In the genomic region with DNA sequence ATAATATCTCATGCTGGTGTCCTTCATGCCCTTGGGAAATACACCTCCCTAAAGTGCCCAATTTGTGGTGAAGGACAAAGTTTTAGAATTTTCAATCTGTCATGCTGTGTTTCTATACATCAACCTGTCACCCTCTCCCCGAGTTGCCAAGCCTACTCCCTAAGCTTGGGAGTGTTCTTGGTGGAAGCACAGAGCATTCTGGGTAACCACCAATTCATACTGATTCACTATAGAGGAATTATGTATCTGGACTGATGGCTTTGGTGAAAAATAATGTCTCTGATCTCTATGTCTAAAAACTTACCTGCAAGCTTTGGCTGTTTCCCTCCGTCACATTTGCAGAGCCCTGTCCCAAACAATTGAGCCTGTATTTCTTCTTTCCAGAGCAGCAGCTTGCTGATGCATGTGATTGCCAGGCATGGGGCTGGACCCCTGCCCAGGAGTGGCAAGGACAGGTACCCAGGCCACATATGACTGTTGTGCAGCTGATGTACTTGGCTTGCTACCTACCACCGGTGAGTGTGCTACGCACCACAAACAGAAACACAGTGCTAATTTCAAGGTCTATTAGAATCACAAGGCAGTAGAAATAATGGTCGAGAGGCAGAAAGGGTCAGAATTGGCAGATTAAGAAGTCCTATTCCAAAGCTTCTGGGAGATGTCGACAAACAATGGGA, we compare ENCODE assay signal across 18 cellular contexts.
A peak's percentile ranks its signal among the peaks of the same experiment; 100 is the strongest.
DNase-seq lines count a peak whose midpoint lies in the region; ATAC-seq and TF ChIP-seq lines count a peak whose summit lies in the region.
"Had no signal": no experiment of that assay in that cellular context is flagged by ENCODE, and none has a peak within 500 bp of the region (broad histone marks: within the 10 kb centered on the region; RNA-seq: fewer than 3 reads in every experiment).

No MANE protein-coding gene starts in this region.

- H3K36me3 Mint-ChIP-seq in stimulated activated effector memory CD8-positive, alpha-beta T cell treated with anti-CD3 and anti-CD28 coated beads, Interleukin-12 subunit alpha, Interleukin-12 subunit beta, amount 100 ng/mL, for 72 hours, result no peaks in the 10 kb centered on the region
- H3K36me3 Mint-ChIP-seq: activated naive CD8-positive, alpha-beta T cell treated with anti-CD3 and anti-CD28 coated beads, Interleukin-2, amount 10 ng/mL, durations not matched to agents 7 days and 5 days; immature natural killer cell; stimulated activated memory B cell treated with anti-CD40 and anti-IgM and Interleukin-4, amounts not matched to agents 10 μg/mL and 1 μg/mL and 100 μg/mL, for 72 hours; T-cell had no signal

- H3K79me1 ChIP-seq in IMR-90 (ENCODE audit: low read depth in 1 of 2, low read length in 2 of 2) (peaks cover 0 to 6% of the 10 kb centered on the region in 2 experiments; a peak in 2 of 4 replicates), mesenchymal stem cell (replicated peaks; ENCODE audit: low read length, poor library complexity, severe bottlenecking) (no peaks in the 10 kb centered on the region)

- H3K36me3 ChIP-seq in IMR-90 (ENCODE audit: control insufficient read depth, insufficient read depth, low read length) (no peaks in the 10 kb centered on the region), body of pancreas (replicated peaks in 1 of 2; ENCODE audit: insufficient read depth in 1 of 2, low read depth in 2 of 2) (no peaks in the 10 kb centered on the region), mesenchymal stem cell (ENCODE audit: control insufficient read depth in 1 of 2, insufficient read depth in 2 of 2, low read depth in 1 of 2, low read length in 2 of 2) (no peaks in the 10 kb centered on the region), suprapubic skin (no peaks in the 10 kb centered on the region), MM.1S (replicated peaks; ENCODE audit: insufficient read depth, low read length) (no peaks in the 10 kb centered on the region)

- ATAC-seq in IMR-90 (ENCODE audit: low read depth), result no peak
- peak; percentile 86 for ATAC-seq in body of pancreas
- ATAC-seq in stimulated activated effector memory CD8-positive, alpha-beta T cell treated with anti-CD3 and anti-CD28 coated beads, Interleukin-12 subunit alpha, Interleukin-12 subunit beta, amount 100 ng/mL, for 72 hours, result no peak
- ATAC-seq in HG03139 (IDR thresholded peaks at IDR 0.05; ENCODE audit: unreplicated experiment), result no peak
- ATAC-seq: stimulated activated memory B cell treated with anti-CD40 and anti-IgM and Interleukin-4, amounts not matched to agents 10 μg/mL and 1 μg/mL and 100 μg/mL, for 72 hours; T-cell had no signal

- H3K9me3 ChIP-seq in IMR-90 (ENCODE audit: control insufficient read depth, insufficient read depth, low read length), result no peaks in the 10 kb centered on the region
- H3K9me3 ChIP-seq in body of pancreas, result no peaks in the 10 kb centered on the region
- H3K9me3 ChIP-seq in mesenchymal stem cell (ENCODE audit: control insufficient read depth, low read length), result no peaks in the 10 kb centered on the region
- H3K9me3 ChIP-seq in suprapubic skin, result no peaks in the 10 kb centered on the region
- H3K9me3 ChIP-seq in MM.1S (replicated peaks; ENCODE audit: insufficient read depth, low read length), result no peaks in the 10 kb centered on the region

- peak overlapping the region; percentile 96; the same call in 1 of the 2 replicates for H3K56ac ChIP-seq in IMR-90 (ENCODE audit: extremely low read depth, insufficient read depth, low read length)

- H4K91ac ChIP-seq in IMR-90 (ENCODE audit: insufficient read depth, low read depth, low read length), result peak overlapping the region; percentile 91
- H4K91ac ChIP-seq in mesenchymal stem cell (ENCODE audit: low read length), result peak overlapping the region; percentile 96

- H3K4me3 ChIP-seq in IMR-90 (ENCODE audit: insufficient read depth, low read depth, low read length) (no peak overlapping the region), body of pancreas (no peak overlapping the region), mesenchymal stem cell (ENCODE audit: insufficient read depth in 1 of 2, low read depth in 1 of 2, low read length in 2 of 2) (no peak overlapping the region), suprapubic skin (no peak overlapping the region), MM.1S (ENCODE audit: low read length) (no peak overlapping the region)

- H2BK120ac ChIP-seq in IMR-90 (ENCODE audit: low read depth, low read length) (peak overlapping the region; percentile 100), mesenchymal stem cell (ENCODE audit: low read depth, low read length) (peak overlapping the region; percentile 97)

- H3F3A ChIP-seq in MM.1S (ENCODE audit: insufficient read depth, low read length), result peaks cover 16% of the 10 kb centered on the region

- no peaks in the 10 kb centered on the region for H3K27me3 ChIP-seq in IMR-90 (ENCODE audit: control insufficient read depth, insufficient read depth, low read length)
- no peaks in the 10 kb centered on the region for H3K27me3 ChIP-seq in body of pancreas
- H3K27me3 ChIP-seq in mesenchymal stem cell (ENCODE audit: control insufficient read depth in 1 of 2, insufficient read depth in 1 of 2, low read length in 2 of 2), result no peaks in the 10 kb centered on the region
- no peaks in the 10 kb centered on the region for H3K27me3 ChIP-seq in suprapubic skin
- H3K27me3 ChIP-seq in MM.1S (replicated peaks; ENCODE audit: insufficient read depth, low read length), result no peaks in the 10 kb centered on the region

- no peak overlapping the region for H3K4me3 Mint-ChIP-seq in stimulated activated effector memory CD8-positive, alpha-beta T cell treated with anti-CD3 and anti-CD28 coated beads, Interleukin-12 subunit alpha, Interleukin-12 subunit beta, amount 100 ng/mL, for 72 hours
- H3K4me3 Mint-ChIP-seq: activated naive CD8-positive, alpha-beta T cell treated with anti-CD3 and anti-CD28 coated beads, Interleukin-2, amount 10 ng/mL, durations not matched to agents 7 days and 5 days; dendritic cell treated with granulocyte-macrophage colony-stimulating factor and Interleukin-4, amounts not matched to agents 40 ng/mL and 50 ng/mL, for 4 days; immature natural killer cell; stimulated activated memory B cell treated with anti-CD40 and anti-IgM and Interleukin-4, amounts not matched to agents 10 μg/mL and 1 μg/mL and 100 μg/mL, for 72 hours; T-cell had no signal

- TF ChIP-seq POLR2A in IMR-90 (IDR thresholded peaks at IDR 0.05; ENCODE audit: low read depth, low read length) (no peak), body of pancreas (IDR thresholded peaks at IDR 0.05) (no peak), suprapubic skin (IDR thresholded peaks at IDR 0.05) (no peak)

- H2BK5ac ChIP-seq in IMR-90 (ENCODE audit: low read depth, low read length, poor library complexity, severe bottlenecking) (peak overlapping the region; percentile 100), mesenchymal stem cell (ENCODE audit: low read depth, low read length, poor library complexity, severe bottlenecking) (peak overlapping the region; percentile 91)

- H3K79me2 ChIP-seq in MM.1S (ENCODE audit: low read length), result no peaks in the 10 kb centered on the region

- no peaks in the 10 kb centered on the region for H3K9me2 ChIP-seq in MM.1S (replicated peaks; ENCODE audit: insufficient read depth, low read length)

- H3K4me1 ChIP-seq in IMR-90 (ENCODE audit: control insufficient read depth, insufficient read depth, low read length) (peaks cover 13% of the 10 kb centered on the region), body of pancreas (peaks cover 22% of the 10 kb centered on the region), mesenchymal stem cell (ENCODE audit: control insufficient read depth, insufficient read depth, low read depth, low read length) (peaks cover 10% of the 10 kb centered on the region), suprapubic skin (no peaks in the 10 kb centered on the region), MM.1S (ENCODE audit: low read length) (peaks cover 15% of the 10 kb centered on the region)

- CTCF ChIA-PET in IMR-90 (lab: Yijun Ruan, JAX), result interaction anchor here (0.8 to 1.6 kb wide), 4 partner anchors 11 to 203 kb away, joined by 3 read pairs; no protein-coding TSS in a partner anchor

- no TSS peak for BruUV-seq in IMR-90 (replicated peaks; lab: Mats Ljungman, UMichigan)

- TF ChIP-seq CTCF in IMR-90 (conservative IDR thresholded peaks at IDR 0.05; ENCODE audit: low read depth, low read length) (no peak), body of pancreas (IDR thresholded peaks at IDR 0.05) (no peak), suprapubic skin (IDR thresholded peaks at IDR 0.05) (no peak), MM.1S (IDR thresholded peaks at IDR 0.05; ENCODE audit: low read length) (no peak)

- no peak overlapping the region for H3K27ac Mint-ChIP-seq in stimulated activated effector memory CD8-positive, alpha-beta T cell treated with anti-CD3 and anti-CD28 coated beads, Interleukin-12 subunit alpha, Interleukin-12 subunit beta, amount 100 ng/mL, for 72 hours
- H3K27ac Mint-ChIP-seq: activated naive CD8-positive, alpha-beta T cell treated with anti-CD3 and anti-CD28 coated beads, Interleukin-2, amount 10 ng/mL, durations not matched to agents 7 days and 5 days; dendritic cell treated with granulocyte-macrophage colony-stimulating factor and Interleukin-4, amounts not matched to agents 40 ng/mL and 50 ng/mL, for 4 days; immature natural killer cell; stimulated activated memory B cell treated with anti-CD40 and anti-IgM and Interleukin-4, amounts not matched to agents 10 μg/mL and 1 μg/mL and 100 μg/mL, for 72 hours; T-cell had no signal

- H3K27ac ChIP-seq in IMR-90 (ENCODE audit: insufficient read depth, low read length) (peak overlapping the region; percentile 98), body of pancreas (peak overlapping the region; percentile 33 to 65 (median 46)), mesenchymal stem cell (ENCODE audit: low read length, poor library complexity, severe bottlenecking) (peak overlapping the region; percentile 100), suprapubic skin (peak overlapping the region; percentile 20), MM.1S (ENCODE audit: low read length) (no peak overlapping the region)
- H3K27ac ChIP-seq: C4-2B had no signal

- H4K8ac ChIP-seq in IMR-90 (ENCODE audit: low read depth in 2 of 2, low read length in 2 of 2), result peak overlapping the region; percentile 52 to 97
- H4K8ac ChIP-seq in mesenchymal stem cell (ENCODE audit: low read length), result peak overlapping the region; percentile 52

- H3K9ac ChIP-seq in IMR-90 (ENCODE audit: low read depth, low read length), result peak overlapping the region; percentile 39; the same call in 1 of the 2 replicates
- H3K9ac ChIP-seq in mesenchymal stem cell (ENCODE audit: low read length), result peak overlapping the region; percentile 72
- H3K9ac ChIP-seq in MM.1S (ENCODE audit: low read length), result no peak overlapping the region

- peaks cover 13% of the 10 kb centered on the region for H3K9me1 ChIP-seq in IMR-90 (ENCODE audit: insufficient read depth, low read length)

- WGBS in IMR-90 (ENCODE audit: extremely low coverage in 2 of 2, insufficient read length in 1 of 2), 2 experiments, result no CpG with 5 or more reads among the region's 6 CpGs
- 34 to 37% methylated on average over 6 of the region's 6 CpGs for WGBS in body of pancreas, 2 donors
- WGBS in mesenchymal stem cell, result 93% methylated on average over 3 of the region's 6 CpGs
- 86% methylated on average over 6 of the region's 6 CpGs for WGBS in suprapubic skin

- in situ Hi-C loops in IMR-90 (cut with MboI; ENCODE audit: low sequenced_read_pairs), result no loop called here

- no peaks in the 10 kb centered on the region for H3K9me3 Mint-ChIP-seq in stimulated activated effector memory CD8-positive, alpha-beta T cell treated with anti-CD3 and anti-CD28 coated beads, Interleukin-12 subunit alpha, Interleukin-12 subunit beta, amount 100 ng/mL, for 72 hours
- H3K9me3 Mint-ChIP-seq: dendritic cell treated with granulocyte-macrophage colony-stimulating factor and Interleukin-4, amounts not matched to agents 40 ng/mL and 50 ng/mL, for 4 days; immature natural killer cell had no signal

- intact Hi-C loops in IMR-90 (cut with micrococcal nuclease) (loop anchor here (5.0 kb wide), 1 partner anchor 45 kb away; no protein-coding TSS in a partner anchor), body of pancreas (cut with DNase I) (no loop called here)

- peak overlapping the region; percentile 100 for H2BK12ac ChIP-seq in mesenchymal stem cell (ENCODE audit: low read length in 2 of 2)

- peak overlapping the region; percentile 97 for H2BK15ac ChIP-seq in IMR-90 (ENCODE audit: low read depth, low read length)
- peak overlapping the region; percentile 77 for H2BK15ac ChIP-seq in mesenchymal stem cell (ENCODE audit: low read depth, poor library complexity, severe bottlenecking)

- peak overlapping the region; percentile 94 for H3K14ac ChIP-seq in IMR-90 (replicated peaks; ENCODE audit: low read depth, low read length)
- peak overlapping the region in 1 of 2 experiments; percentile 53 for H3K14ac ChIP-seq in mesenchymal stem cell (ENCODE audit: low read length in 2 of 2)

- no peak for TF ChIP-seq EP300 in suprapubic skin (IDR thresholded peaks at IDR 0.05)

- peak overlapping the region; percentile 18 for H2AK9ac ChIP-seq in IMR-90 (replicated peaks; ENCODE audit: low read depth, low read length, poor library complexity)

- peak overlapping the region; percentile 94 for H2AK5ac ChIP-seq in IMR-90 (ENCODE audit: low read depth, low read length)
- H2AK5ac ChIP-seq in mesenchymal stem cell (ENCODE audit: low read length, severe bottlenecking), result peak overlapping the region; percentile 100

- H2BK20ac ChIP-seq in IMR-90 (ENCODE audit: low read depth, low read length), result peak overlapping the region; percentile 100

- peaks cover 15% of the 10 kb centered on the region for H3K4me1 Mint-ChIP-seq in stimulated activated effector memory CD8-positive, alpha-beta T cell treated with anti-CD3 and anti-CD28 coated beads, Interleukin-12 subunit alpha, Interleukin-12 subunit beta, amount 100 ng/mL, for 72 hours
- H3K4me1 Mint-ChIP-seq: immature natural killer cell had no signal

- H2AFZ ChIP-seq in IMR-90 (replicated peaks; ENCODE audit: low read length, poor library complexity) (peak overlapping the region; percentile 27), mesenchymal stem cell (ENCODE audit: low read depth, low read length) (no peak overlapping the region), MM.1S (ENCODE audit: low read length) (no peak overlapping the region)

- H3K18ac ChIP-seq in IMR-90 (ENCODE audit: low read depth, low read length), result peak overlapping the region; percentile 99
- H3K18ac ChIP-seq in mesenchymal stem cell (ENCODE audit: low read depth in 1 of 2, low read length in 2 of 2), result peak overlapping the region; percentile 92 to 94

- peak overlapping the region; percentile 83; the same call in 1 of the 2 replicates for H3K4me2 ChIP-seq in IMR-90 (ENCODE audit: low read depth, low read length)
- no peak overlapping the region for H3K4me2 ChIP-seq in mesenchymal stem cell (ENCODE audit: low read length, poor library complexity, severe bottlenecking)
- H3K4me2 ChIP-seq in MM.1S (ENCODE audit: low read depth, low read length), result no peak overlapping the region

- POLR2A ChIA-PET in IMR-90 (lab: Charles Lee; ENCODE audit: unreplicated experiment), result interaction anchor here (1.4 kb wide), 1 partner anchor 203 kb away, joined by 8 read pairs; a partner anchor contains a TSS

- dilution Hi-C loops in IMR-90 (cut with HindIII; ENCODE audit: low sequenced_read_pairs, unreplicated experiment), result no loop called here

- H4K20me1 ChIP-seq in IMR-90 (ENCODE audit: insufficient read depth, low read length) (no peaks in the 10 kb centered on the region), MM.1S (ENCODE audit: insufficient read depth, low read length) (no peaks in the 10 kb centered on the region)

- H3K4ac ChIP-seq in IMR-90 (ENCODE audit: low read depth, low read length) (peak overlapping the region; percentile 99), mesenchymal stem cell (ENCODE audit: low read depth in 1 of 2, low read length in 2 of 2) (peak overlapping the region; percentile 94 to 96)

- no peak for TF ChIP-seq RAD21 in IMR-90 (IDR thresholded peaks at IDR 0.05; ENCODE audit: low read length)

- DNase-seq in IMR-90 (peak; percentile 44), body of pancreas (peak; percentile 71 to 89 (median 83)), mesenchymal stem cell (no peak), suprapubic skin (ENCODE audit: low spot score in 2 of 2) (no peak), MM.1S (no peak), NCI-H1694 treated with DMSO at 0.1 percent for 48 hours (lab: John Stamatoyannopoulos, UW) (no peak)
- no peak for DNase-seq in stimulated activated effector memory CD8-positive, alpha-beta T cell treated with anti-CD3 and anti-CD28 coated beads, Interleukin-12 subunit alpha, Interleukin-12 subunit beta, amount 100 ng/mL, for 72 hours (ENCODE audit: low spot score in 2 of 2)
- DNase-seq: activated CD4-positive, CD25-positive, alpha-beta regulatory T cell; activated naive CD8-positive, alpha-beta T cell treated with anti-CD3 and anti-CD28 coated beads, Interleukin-2, amount 10 ng/mL, durations not matched to agents 7 days and 5 days; GDM1; immature natural killer cell; MV-4-11; stimulated activated CD4-positive, alpha-beta T cell treated with anti-CD3 and anti-CD28 coated beads, Interleukin-4, amount 100 ng/mL, for 1 hour; T-cell had no signal

- H4K5ac ChIP-seq in IMR-90 (ENCODE audit: low read depth, low read length), result peak overlapping the region; percentile 96

- H3K23ac ChIP-seq in IMR-90 (ENCODE audit: low read depth, low read length), result peak overlapping the region; percentile 97
- H3K23ac ChIP-seq in mesenchymal stem cell (ENCODE audit: low read length in 2 of 2), result no peak overlapping the region

Comparison
In these comparisons a context has a peak if more than half of its experiments do, and no peak if none do; other contexts are left out.
1. DNase-seq: peak in IMR-90 (single experiment) and body of pancreas (4 of 4); none in mesenchymal stem cell (single experiment), suprapubic skin (0 of 2), MM.1S (single experiment), stimulated activated effector memory CD8-positive, alpha-beta T cell treated with anti-CD3 and anti-CD28 coated beads, Interleukin-12 subunit alpha, Interleukin-12 subunit beta, amount 100 ng/mL, for 72 hours (0 of 2) and NCI-H1694 treated with DMSO at 0.1 percent for 48 hours (single experiment).